ENCODE assay signal across 11 cellular contexts in the genomic region with DNA sequence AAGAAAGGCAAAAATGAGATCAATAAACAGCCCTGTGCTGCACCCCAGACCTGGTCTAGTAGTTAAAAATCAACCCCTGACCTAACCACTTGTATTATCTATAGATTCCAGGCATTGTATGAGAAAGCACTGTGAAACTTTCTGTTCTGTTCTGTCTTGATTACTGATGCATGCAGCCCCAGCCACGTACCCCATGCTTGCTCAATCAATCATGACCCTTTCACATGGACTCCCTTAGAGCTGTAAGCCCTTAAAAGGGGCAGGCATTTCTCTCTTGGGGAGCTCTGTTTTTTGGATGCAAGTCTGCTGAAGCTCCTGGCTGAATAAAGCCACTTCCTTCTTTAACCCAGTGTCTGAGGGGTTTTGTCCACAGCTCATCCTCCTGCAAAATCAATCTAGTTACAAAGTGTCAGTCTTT. TPM values are rescaled to one million over a fixed set of nuclear protein-coding genes. Genes with fewer than 3 reads are reported as not detected.
DNase-seq lines count a peak whose midpoint lies in the region; ATAC-seq and TF ChIP-seq lines count a peak whose summit lies in the region.
"Had no signal": no experiment of that assay in that cellular context is flagged by ENCODE, and none has a peak within 500 bp of the region (broad histone marks: within the 10 kb centered on the region; RNA-seq: fewer than 3 reads in every experiment).

No MANE protein-coding gene starts in this region.

- peaks cover 5% of the 10 kb centered on the region for H3K9me3 Mint-ChIP-seq in osteocyte (ENCODE audit: unreplicated experiment)
- peaks cover under 1% of the 10 kb centered on the region for H3K9me3 Mint-ChIP-seq in activated naive CD8-positive, alpha-beta T cell treated with anti-CD3 and anti-CD28 coated beads for 36 hours
- peaks cover 3% of the 10 kb centered on the region for H3K9me3 Mint-ChIP-seq in activated naive CD4-positive, alpha-beta T cell treated with anti-CD3 and anti-CD28 coated beads, Interleukin-2, amount 10 ng/mL, durations not matched to agents 7 days and 5 days

- H3K4me3 ChIP-seq in Karpas-422 (ENCODE audit: low read length) (no peak overlapping the region), MG63 (no peak overlapping the region)

- H3K4me1 ChIP-seq in Karpas-422 (ENCODE audit: low read length), result no peaks in the 10 kb centered on the region

- ATAC-seq in GM19397 (IDR thresholded peaks at IDR 0.05; ENCODE audit: unreplicated experiment), result peak; percentile 98
- peak; percentile 98 for ATAC-seq in HG02938 (IDR thresholded peaks at IDR 0.05; ENCODE audit: unreplicated experiment)

- H3K4me1 Mint-ChIP-seq in osteocyte (ENCODE audit: unreplicated experiment), result peaks cover 16% of the 10 kb centered on the region
- no peaks in the 10 kb centered on the region for H3K4me1 Mint-ChIP-seq in activated naive CD8-positive, alpha-beta T cell treated with anti-CD3 and anti-CD28 coated beads for 36 hours
- H3K4me1 Mint-ChIP-seq in activated naive CD4-positive, alpha-beta T cell treated with anti-CD3 and anti-CD28 coated beads, Interleukin-2, amount 10 ng/mL, durations not matched to agents 7 days and 5 days, result no peaks in the 10 kb centered on the region

- H3K27ac Mint-ChIP-seq in osteocyte (ENCODE audit: unreplicated experiment), result no peak overlapping the region
- no peak overlapping the region for H3K27ac Mint-ChIP-seq in activated naive CD8-positive, alpha-beta T cell treated with anti-CD3 and anti-CD28 coated beads for 36 hours
- H3K27ac Mint-ChIP-seq in activated naive CD4-positive, alpha-beta T cell treated with anti-CD3 and anti-CD28 coated beads, Interleukin-2, amount 10 ng/mL, durations not matched to agents 7 days and 5 days, result no peak overlapping the region
- H3K27ac Mint-ChIP-seq: progenitor cell of endocrine pancreas had no signal

- H3K4me3 Mint-ChIP-seq in osteocyte (ENCODE audit: unreplicated experiment), result no peak overlapping the region
- no peak overlapping the region for H3K4me3 Mint-ChIP-seq in activated naive CD8-positive, alpha-beta T cell treated with anti-CD3 and anti-CD28 coated beads for 36 hours
- H3K4me3 Mint-ChIP-seq in activated naive CD4-positive, alpha-beta T cell treated with anti-CD3 and anti-CD28 coated beads, Interleukin-2, amount 10 ng/mL, durations not matched to agents 7 days and 5 days, result no peak overlapping the region

- DNase-seq in Caki2 (ENCODE audit: low read depth) (peak; percentile 55), Karpas-422 (peak; percentile 44), MG63 (no peak), osteocyte (ENCODE audit: extremely low spot score, unreplicated experiment) (no peak)
- no peak for DNase-seq in activated naive CD8-positive, alpha-beta T cell treated with anti-CD3 and anti-CD28 coated beads for 36 hours
- no peak for DNase-seq in activated naive CD4-positive, alpha-beta T cell treated with anti-CD3 and anti-CD28 coated beads, Interleukin-2, amount 10 ng/mL, durations not matched to agents 7 days and 5 days
- DNase-seq: activated CD4-positive, alpha-beta T cell treated with anti-CD3 and anti-CD28 coated beads for 1 hour had no signal

- H3K4me2 ChIP-seq in Karpas-422 (ENCODE audit: low read depth, low read length, poor library complexity, severe bottlenecking), result no peak overlapping the region
- H3K4me2 ChIP-seq: KMS-11 had no signal

- H3K9me2 ChIP-seq in Karpas-422 (replicated peaks; ENCODE audit: insufficient read depth, low read length), result no peaks in the 10 kb centered on the region

- H4K20me1 ChIP-seq in Karpas-422 (ENCODE audit: insufficient read depth, low read depth, low read length), result no peaks in the 10 kb centered on the region

- H3K27me3 ChIP-seq in Karpas-422 (ENCODE audit: low read length), result no peaks in the 10 kb centered on the region
- no peaks in the 10 kb centered on the region for H3K27me3 ChIP-seq in MG63

- H2AFZ ChIP-seq in Karpas-422 (ENCODE audit: low read length), result no peak overlapping the region

- no peaks in the 10 kb centered on the region for H3K79me2 ChIP-seq in Karpas-422 (ENCODE audit: low read length)

- TF ChIP-seq CTCF in osteocyte (IDR thresholded peaks at IDR 0.05), result no peak

- H3K27ac ChIP-seq in Karpas-422 (ENCODE audit: low read length), result no peak overlapping the region
- H3K27ac ChIP-seq: KMS-11 had no signal

- CTCF ChIA-PET in activated naive CD4-positive, alpha-beta T cell treated with anti-CD3 and anti-CD28 coated beads, Interleukin-2, amount 10 ng/mL, durations not matched to agents 7 days and 5 days (lab: Charles Lee), result interaction anchor here (0.7 to 1.4 kb wide), 2 partner anchors 28 to 50 kb away, joined by 3 to 4 read pairs; no protein-coding TSS in a partner anchor

- no peaks in the 10 kb centered on the region for H3K36me3 Mint-ChIP-seq in osteocyte (ENCODE audit: unreplicated experiment)
- H3K36me3 Mint-ChIP-seq in activated naive CD8-positive, alpha-beta T cell treated with anti-CD3 and anti-CD28 coated beads for 36 hours, result no peaks in the 10 kb centered on the region
- no peaks in the 10 kb centered on the region for H3K36me3 Mint-ChIP-seq in activated naive CD4-positive, alpha-beta T cell treated with anti-CD3 and anti-CD28 coated beads, Interleukin-2, amount 10 ng/mL, durations not matched to agents 7 days and 5 days

- H3K9me3 ChIP-seq in Karpas-422 (ENCODE audit: low read length) (no peaks in the 10 kb centered on the region), MG63 (no peaks in the 10 kb centered on the region)

- H3K27me3 Mint-ChIP-seq in osteocyte (ENCODE audit: unreplicated experiment), result no peaks in the 10 kb centered on the region
- peaks cover 7% of the 10 kb centered on the region for H3K27me3 Mint-ChIP-seq in activated naive CD8-positive, alpha-beta T cell treated with anti-CD3 and anti-CD28 coated beads for 36 hours
- peaks cover 36% of the 10 kb centered on the region for H3K27me3 Mint-ChIP-seq in activated naive CD4-positive, alpha-beta T cell treated with anti-CD3 and anti-CD28 coated beads, Interleukin-2, amount 10 ng/mL, durations not matched to agents 7 days and 5 days
- H3K27me3 Mint-ChIP-seq: progenitor cell of endocrine pancreas had no signal

- in situ Hi-C loops in Caki2 (cut with HindIII; ENCODE audit: low pct_unique_long_range_greater_than_20kb, low sequenced_read_pairs), result no loop called here

- H3K9ac ChIP-seq in Karpas-422 (ENCODE audit: low read length), result no peak overlapping the region
- H3K9ac ChIP-seq: KMS-11 had no signal

- H3K36me3 ChIP-seq in Karpas-422 (ENCODE audit: insufficient read depth, low read length) (no peaks in the 10 kb centered on the region), MG63 (no peaks in the 10 kb centered on the region)

RNA-seq across cellular contexts. Expression of gene CD34, which starts 24.2 kb away (rescaled TPM):
- total RNA-seq in Caki2 (2014; rRNA removed; shearing (Covaris generic); ENCODE audit: low replicate concordance), result not detected in 2 replicates
- total RNA-seq in Karpas-422 (2014; rRNA removed; shearing (Covaris generic); ENCODE audit: low replicate concordance), result 0.04 TPM in 1 of 2 replicates, not detected in the other
- 0.53 TPM in 1 of 2 replicates, not detected in the other for total RNA-seq in MG63 (2014; rRNA removed; shearing (Covaris generic); ENCODE audit: low replicate concordance)
- not detected in 2 replicates for total RNA-seq in osteocyte
- under 1 TPM in 1 of 2 experiments, not detected in 1; 0.02 TPM for total RNA-seq in activated naive CD8-positive, alpha-beta T cell treated with anti-CD3 and anti-CD28 coated beads for 36 hours

Comparison
In these comparisons a context has a peak if more than half of its experiments do, and no peak if none do; other contexts are left out.
1. DNase-seq: peak in Caki2 (single experiment) and Karpas-422 (single experiment); none in MG63 (single experiment), osteocyte (single experiment), activated naive CD8-positive, alpha-beta T cell treated with anti-CD3 and anti-CD28 coated beads for 36 hours (single experiment) and activated naive CD4-positive, alpha-beta T cell treated with anti-CD3 and anti-CD28 coated beads, Interleukin-2, amount 10 ng/mL, durations not matched to agents 7 days and 5 days (single experiment).